25 cellular contexts compared by ENCODE assay signal in genomic region chr17:353838-354234, GRCh38. TPM values are rescaled to one million over a fixed set of nuclear protein-coding genes. Genes with fewer than 3 reads are reported as not detected.
DNase-seq lines count a peak whose midpoint lies in the region; FAIRE-seq and TF ChIP-seq lines count a peak whose summit lies in the region.
"Had no signal": no experiment of that assay in that cellular context is flagged by ENCODE, and none has a peak within 500 bp of the region (broad histone marks: within the 10 kb centered on the region; RNA-seq: fewer than 3 reads in every experiment).

No MANE protein-coding gene starts in this region.

- no peak for TF ChIP-seq EP300 in tibial nerve (IDR thresholded peaks at IDR 0.05)

- H3K18ac ChIP-seq in neuronal stem cell (ENCODE audit: low read length) (no peak overlapping the region), mesendoderm (ENCODE audit: low read length) (no peak overlapping the region)

- H2BK12ac ChIP-seq in neuronal stem cell (ENCODE audit: low read length): no peak overlapping the region

- no peak overlapping the region for H3K4me2 ChIP-seq in neuronal stem cell (ENCODE audit: insufficient read depth, low read length, poor library complexity, severe bottlenecking)
- H3K4me2 ChIP-seq in mesendoderm (ENCODE audit: low read length): no peak overlapping the region

- WGBS in neuronal stem cell (ENCODE audit: extremely low coverage in 2 of 2, insufficient read length in 2 of 2, insufficient replicate concordance in 1 of 2), 2 donors: no CpG with 5 or more reads among the region's 8 CpGs
- 91 to 92% methylated on average over 8 of the region's 8 CpGs for WGBS in tibial nerve, 2 donors
- no CpG with 5 or more reads among the region's 8 CpGs for WGBS in mesendoderm (ENCODE audit: extremely low coverage, insufficient coverage, low lambda C conversion rate)

- H4K8ac ChIP-seq in neuronal stem cell (ENCODE audit: low read depth, low read length) (no peak overlapping the region), mesendoderm (ENCODE audit: low read depth, low read length) (no peak overlapping the region)

- H3K23ac ChIP-seq in neuronal stem cell (ENCODE audit: low read depth, low read length, poor library complexity) (no peak overlapping the region), mesendoderm (ENCODE audit: low read length) (no peak overlapping the region)

- H3K9ac ChIP-seq in kidney (ENCODE audit: low read length in 2 of 2): peak overlapping the region; percentile 44 to 84
- no peak overlapping the region for H3K9ac ChIP-seq in neuronal stem cell (ENCODE audit: low read depth, low read length, poor library complexity)
- no peak overlapping the region for H3K9ac ChIP-seq in mesendoderm (ENCODE audit: low read length)

- H2BK15ac ChIP-seq in neuronal stem cell (ENCODE audit: low read length) (peak overlapping the region; percentile 93), mesendoderm (replicated peaks; ENCODE audit: low read depth) (no peak overlapping the region)

- H3K4ac ChIP-seq in neuronal stem cell (ENCODE audit: low read length) (no peak overlapping the region), mesendoderm (ENCODE audit: low read depth, low read length) (no peak overlapping the region)

- H2BK120ac ChIP-seq in neuronal stem cell (ENCODE audit: low read depth, low read length) (no peak overlapping the region), mesendoderm (ENCODE audit: low read depth, low read length) (no peak overlapping the region)

- no peaks in the 10 kb centered on the region for H3K79me2 ChIP-seq in mesendoderm (ENCODE audit: control insufficient read depth, insufficient read depth, low read length)

- H3K9me3 ChIP-seq in Peyer's patch (no peaks in the 10 kb centered on the region), kidney (ENCODE audit: control insufficient read depth in 1 of 2, low read length in 2 of 2) (no peaks in the 10 kb centered on the region), neuronal stem cell (replicated peaks in 1 of 2; ENCODE audit: control insufficient read depth in 2 of 2, insufficient read depth in 1 of 2, low read depth in 1 of 2, low read length in 2 of 2) (peaks cover 2% of the 10 kb centered on the region in 2 donors), tibial nerve (no peaks in the 10 kb centered on the region)
- H3K9me3 ChIP-seq: esophagus muscularis mucosa, SJCRH30 had no signal

- DNase-seq in Peyer's patch (no peak), kidney (no peak), neuronal stem cell (ENCODE audit: low spot score) (no peak), tibial nerve (ENCODE audit: low spot score in 2 of 2) (no peak), mesendoderm (no peak), NCI-H128 (lab: John Stamatoyannopoulos, UW; ENCODE audit: unreplicated experiment) (no peak), NCI-H526 treated with DMSO at 0.1 percent for 48 hours (lab: John Stamatoyannopoulos, UW) (no peak), RWPE1 (ENCODE audit: low spot score) (no peak)
- DNase-seq: activated B cell treated with CpG ODN at 0.5 μM for 24 hours; activated CD4-positive, alpha-beta T cell treated with anti-CD3 and anti-CD28 coated beads, Interleukin-2, amount 50 U/mL, for 1 hour; activated naive CD4-positive, alpha-beta T cell treated with anti-CD3 and anti-CD28 coated beads, Interleukin-2, amount 50 U/mL, for 16 hours; cortex of kidney; endodermal cell; foreskin keratinocyte; HCEC 1CT; hypothalamus; immature natural killer cell; left ventricle myocardium superior; NCI-H1092; NCI-H2029 treated with DMSO at 0.1 percent for 48 hours; posterior cingulate gyrus; SJCRH30; stimulated activated naive CD8-positive, alpha-beta T cell treated with anti-CD3 and anti-CD28 coated beads, Interleukin-15, amount 100 ng/mL, for 72 hours had no signal

- H3K4me1 ChIP-seq in Peyer's patch (peaks cover 0 to 38% (median 8%) of the 10 kb centered on the region in 4 donors), kidney (ENCODE audit: control insufficient read depth in 1 of 2, insufficient read depth in 1 of 2, low read depth in 1 of 2, low read length in 2 of 2) (peaks cover 52 to 59% of the 10 kb centered on the region in 2 donors), neuronal stem cell (ENCODE audit: control insufficient read depth in 2 of 2, insufficient read depth in 1 of 2, low read depth in 1 of 2, low read length in 2 of 2) (peaks cover 16 to 18% of the 10 kb centered on the region in 2 donors), tibial nerve (peaks cover 0 to 45% (median 32%) of the 10 kb centered on the region in 4 donors), mesendoderm (ENCODE audit: control insufficient read depth, low read depth, low read length) (no peaks in the 10 kb centered on the region)

- intact Hi-C loops in kidney (cut with DNase I): no loop called here

- CTCF ChIA-PET in RWPE1 (lab: Yijun Ruan, JAX): no interaction called here

- H3K36me3 ChIP-seq in Peyer's patch (no peaks in the 10 kb centered on the region), kidney (ENCODE audit: control insufficient read depth in 1 of 2, insufficient read depth in 2 of 2, low read length in 2 of 2) (no peaks in the 10 kb centered on the region), neuronal stem cell (replicated peaks in 1 of 2; ENCODE audit: control insufficient read depth in 2 of 2, insufficient read depth in 2 of 2, low read length in 2 of 2) (no peaks in the 10 kb centered on the region), tibial nerve (no peaks in the 10 kb centered on the region), mesendoderm (ENCODE audit: control insufficient read depth, insufficient read depth, low read length) (no peaks in the 10 kb centered on the region)
- H3K36me3 ChIP-seq: esophagus muscularis mucosa, SJCRH30 had no signal

- H4K5ac ChIP-seq in mesendoderm (ENCODE audit: low read length): no peak overlapping the region

- H3K56ac ChIP-seq in mesendoderm (ENCODE audit: low read length): no peak overlapping the region

- no peak for TF ChIP-seq POLR2A in Peyer's patch (IDR thresholded peaks at IDR 0.05)
- no peak for TF ChIP-seq POLR2A in tibial nerve (IDR thresholded peaks at IDR 0.05)

- H4K91ac ChIP-seq in neuronal stem cell (ENCODE audit: low read depth, low read length, poor library complexity): no peak overlapping the region

- H3K27ac ChIP-seq in Peyer's patch (peak overlapping the region in 3 of 4 donors; percentile 82 to 97 (median 94)), kidney (ENCODE audit: low read depth in 2 of 2, low read length in 2 of 2) (peak overlapping the region; percentile 96 to 97), neuronal stem cell (replicated peaks; ENCODE audit: low read length) (no peak overlapping the region), tibial nerve (peak overlapping the region in 3 of 4 donors; percentile 83 to 90 (median 85)), mesendoderm (ENCODE audit: low read depth, low read length) (no peak overlapping the region), RWPE1 (no peak overlapping the region)
- H3K27ac ChIP-seq: foreskin keratinocyte, SJCRH30 had no signal

- peak overlapping the region in 1 of 4 donors; percentile 50 for H3K4me3 ChIP-seq in Peyer's patch
- peak overlapping the region in 1 of 2 donors; percentile 67 for H3K4me3 ChIP-seq in kidney (ENCODE audit: low read length in 2 of 2)
- H3K4me3 ChIP-seq in neuronal stem cell (ENCODE audit: low read length in 2 of 2): no peak overlapping the region
- H3K4me3 ChIP-seq in tibial nerve: no peak overlapping the region
- no peak overlapping the region for H3K4me3 ChIP-seq in mesendoderm (ENCODE audit: low read length)
- H3K4me3 ChIP-seq: esophagus muscularis mucosa had no signal

- H2AK5ac ChIP-seq in neuronal stem cell (ENCODE audit: low read depth, low read length): peak overlapping the region; percentile 36
- H2AK5ac ChIP-seq in mesendoderm (ENCODE audit: low read length): no peak overlapping the region

- H3K27me3 ChIP-seq in Peyer's patch: no peaks in the 10 kb centered on the region
- H3K27me3 ChIP-seq in neuronal stem cell (ENCODE audit: control insufficient read depth in 3 of 3, insufficient read depth in 3 of 3, low read depth in 1 of 3, low read length in 3 of 3): no peaks in the 10 kb centered on the region
- H3K27me3 ChIP-seq in tibial nerve: no peaks in the 10 kb centered on the region
- no peaks in the 10 kb centered on the region for H3K27me3 ChIP-seq in mesendoderm (ENCODE audit: insufficient read depth, low read length, poor library complexity)
- H3K27me3 ChIP-seq: SJCRH30 had no signal

- no peak overlapping the region for H2AFZ ChIP-seq in neuronal stem cell (ENCODE audit: low read length)

- H2BK5ac ChIP-seq in neuronal stem cell (ENCODE audit: low read length): no peak overlapping the region
- H2BK5ac ChIP-seq in mesendoderm (ENCODE audit: low read length): no peak overlapping the region

- no peak for FAIRE-seq in kidney (lab: Jason Lieb, UNC)
- FAIRE-seq: GM18507 had no signal

- H3K14ac ChIP-seq in neuronal stem cell (ENCODE audit: low read length): no peak overlapping the region

- H3K79me1 ChIP-seq in neuronal stem cell (ENCODE audit: low read depth, low read length) (peaks cover 3% of the 10 kb centered on the region), mesendoderm (ENCODE audit: low read length) (no peaks in the 10 kb centered on the region)

- POLR2A ChIA-PET in RWPE1 (lab: Yijun Ruan, JAX; ENCODE audit: low non-redundant PET): no interaction called here

- TF ChIP-seq CTCF in Peyer's patch (IDR thresholded peaks at IDR 0.05) (no peak), kidney (IDR thresholded peaks at IDR 0.05; ENCODE audit: borderline replicate concordance, extremely low read depth, insufficient read depth) (no peak), tibial nerve (IDR thresholded peaks at IDR 0.05) (no peak), RWPE1 (conservative IDR thresholded peaks at IDR 0.05; ENCODE audit: low read depth) (no peak)

RNA-seq across cellular contexts. Expression of gene RPH3AL, which starts 1.2 kb away (rescaled TPM):
- total RNA-seq in Peyer's patch: 10 to 100 TPM; 31.4 to 92.4 (median 48.6) TPM
- 55.9 TPM for total RNA-seq in kidney
- polyA plus RNA-seq in kidney (ENCODE audit: insufficient read depth, low read depth, low replicate concordance): 18.1 TPM
- polyA plus RNA-seq in neuronal stem cell (2013, experiment 1 of 2): 7.7 TPM
- polyA plus RNA-seq in neuronal stem cell (2013, experiment 2 of 2): 6.5 TPM
- total RNA-seq in tibial nerve: 10 to 100 TPM in 3 of 4 donors, 1 to 10 TPM in 1; 9.6 to 62.4 (median 41.9) TPM
- 4.5 TPM for polyA plus RNA-seq in mesendoderm (2013, experiment 1 of 2)
- 4.8 TPM for polyA plus RNA-seq in mesendoderm (2013, experiment 2 of 2)

Comparison
In these comparisons a context has a peak if more than half of its experiments do, and no peak if none do; other contexts are left out.
1. H3K27ac ChIP-seq: peak in Peyer's patch (3 of 4), kidney (2 of 2) and tibial nerve (3 of 4); none in neuronal stem cell (single experiment), mesendoderm (single experiment) and RWPE1 (single experiment).
2. H3K9ac ChIP-seq: peak in kidney (2 of 2); none in neuronal stem cell (single experiment) and mesendoderm (single experiment).